10 cellular contexts compared by ENCODE assay signal in the genomic region with DNA sequence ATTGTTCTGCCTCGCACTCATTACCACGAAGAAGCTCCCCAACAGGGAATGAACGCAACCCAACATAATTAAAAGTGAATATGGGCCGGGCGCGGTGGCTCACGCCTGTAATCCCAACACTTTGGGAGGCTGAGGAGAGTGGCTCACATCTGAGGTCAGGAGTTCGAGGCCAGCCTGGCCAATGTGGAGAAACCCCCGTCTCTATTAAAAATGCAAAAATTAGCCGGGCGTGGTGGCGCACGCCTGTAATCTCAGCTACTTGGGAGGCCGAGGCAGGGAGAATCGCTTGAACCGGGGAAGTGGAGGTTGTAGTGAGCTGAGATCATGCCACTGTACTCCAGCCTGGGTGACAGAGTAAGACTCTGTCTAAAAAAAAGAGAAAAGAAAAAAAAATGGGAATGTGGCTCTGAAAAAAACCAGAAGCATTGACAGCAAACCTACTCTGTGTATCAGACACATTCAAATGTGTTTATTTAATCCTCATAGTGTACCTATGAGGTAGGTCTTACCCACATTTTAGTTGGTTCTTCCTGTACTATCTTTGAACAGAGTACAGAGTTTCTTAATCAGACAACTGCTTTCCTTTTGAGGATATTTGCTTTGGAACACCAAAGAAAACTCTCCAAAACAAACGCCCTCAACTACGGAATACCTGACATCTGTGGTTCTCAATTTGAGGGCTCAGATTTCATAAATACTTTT.
A peak's percentile ranks its signal among the peaks of the same experiment; 100 is the strongest.
DNase-seq lines count a peak whose midpoint lies in the region; ATAC-seq and TF ChIP-seq lines count a peak whose summit lies in the region.
"Had no signal": no experiment of that assay in that cellular context is flagged by ENCODE, and none has a peak within 500 bp of the region (broad histone marks: within the 10 kb centered on the region; RNA-seq: fewer than 3 reads in every experiment).

No MANE protein-coding gene starts in this region.

- H3K36me3 ChIP-seq in Loucy (ENCODE audit: insufficient read depth, low read length) (no peaks in the 10 kb centered on the region), endocrine pancreas (ENCODE audit: control insufficient read depth, insufficient read depth, low read length) (no peaks in the 10 kb centered on the region), neural progenitor cell (no peaks in the 10 kb centered on the region)

- H3K27ac ChIP-seq in neural progenitor cell = peak overlapping the region; percentile 78

- no peaks in the 10 kb centered on the region for H3K27me3 ChIP-seq in Loucy (ENCODE audit: insufficient read depth, low read length, poor library complexity, severe bottlenecking)
- H3K27me3 ChIP-seq in endocrine pancreas (ENCODE audit: control insufficient read depth, insufficient read depth, low read length) = no peaks in the 10 kb centered on the region
- H3K27me3 ChIP-seq in neural progenitor cell = no peaks in the 10 kb centered on the region

- H3K9me3 ChIP-seq in Loucy (ENCODE audit: insufficient read depth, low read depth, low read length) (no peaks in the 10 kb centered on the region), endocrine pancreas (ENCODE audit: control insufficient read depth, low read length) (no peaks in the 10 kb centered on the region), neural progenitor cell (ENCODE audit: low read depth) (no peaks in the 10 kb centered on the region)

- H3K4me2 ChIP-seq in Loucy (ENCODE audit: low read depth, low read length, poor library complexity, severe bottlenecking) (peak overlapping the region; percentile 86), neural progenitor cell (peak overlapping the region; percentile 74)

- H4K20me1 ChIP-seq in Loucy (ENCODE audit: insufficient read depth, low read length, poor library complexity, severe bottlenecking) = no peaks in the 10 kb centered on the region
- H4K20me1 ChIP-seq in neural progenitor cell (ENCODE audit: low read depth) = no peaks in the 10 kb centered on the region

- H3K36me3 Mint-ChIP-seq in neural progenitor cell = peaks cover 2% of the 10 kb centered on the region
- no peaks in the 10 kb centered on the region for H3K36me3 Mint-ChIP-seq in stimulated activated memory B cell treated with anti-CD40 and anti-IgM and Interleukin-4, amounts not matched to agents 10 μg/mL and 1 μg/mL and 100 μg/mL, for 72 hours

- no peak overlapping the region for H3K4me3 Mint-ChIP-seq in neural progenitor cell
- H3K4me3 Mint-ChIP-seq in stimulated activated memory B cell treated with anti-CD40 and anti-IgM and Interleukin-4, amounts not matched to agents 10 μg/mL and 1 μg/mL and 100 μg/mL, for 72 hours = no peak overlapping the region

- H3K27me3 Mint-ChIP-seq in neural progenitor cell (ENCODE audit: insufficient read depth, low read depth) = peaks cover 6% of the 10 kb centered on the region
- no peaks in the 10 kb centered on the region for H3K27me3 Mint-ChIP-seq in stimulated activated memory B cell treated with anti-CD40 and anti-IgM and Interleukin-4, amounts not matched to agents 10 μg/mL and 1 μg/mL and 100 μg/mL, for 72 hours

- ATAC-seq in HG02588 (IDR thresholded peaks at IDR 0.05; ENCODE audit: unreplicated experiment) = no peak
- no peak for ATAC-seq in stimulated activated memory B cell treated with anti-CD40 and anti-IgM and Interleukin-4, amounts not matched to agents 10 μg/mL and 1 μg/mL and 100 μg/mL, for 72 hours

- DNase-seq in AG09309 (ENCODE audit: low read depth) = no peak
- no peak for DNase-seq in neural progenitor cell (ENCODE audit: low spot score)
- DNase-seq in DMS 273 treated with DMSO at 0.1 percent for 48 hours (lab: John Stamatoyannopoulos, UW) = no peak
- no peak for DNase-seq in NCI-H1930 (lab: John Stamatoyannopoulos, UW)
- DNase-seq: activated effector memory CD4-positive, alpha-beta T cell treated with Interleukin-2 at 50 U/mL for 16 hours; stimulated activated CD4-positive, alpha-beta T cell treated with anti-CD3 and anti-CD28 coated beads, Interleukin-4, amount 100 ng/mL, for 24 hours had no signal

- no peaks in the 10 kb centered on the region for H3K9me3 Mint-ChIP-seq in neural progenitor cell
- no peaks in the 10 kb centered on the region for H3K9me3 Mint-ChIP-seq in stimulated activated memory B cell treated with anti-CD40 and anti-IgM and Interleukin-4, amounts not matched to agents 10 μg/mL and 1 μg/mL and 100 μg/mL, for 72 hours

- H3K79me2 ChIP-seq in Loucy (ENCODE audit: insufficient read depth, low read length) (no peaks in the 10 kb centered on the region), neural progenitor cell (ENCODE audit: low read depth) (no peaks in the 10 kb centered on the region)

- H3F3A ChIP-seq in Loucy (ENCODE audit: low read depth) (no peaks in the 10 kb centered on the region; the same call in 1 of the 2 replicates), neural progenitor cell (ENCODE audit: low read depth) (peaks cover 27% of the 10 kb centered on the region)

- H3K9ac ChIP-seq in Loucy (ENCODE audit: low read depth, low read length, poor library complexity, severe bottlenecking) (peak overlapping the region; percentile 81), endocrine pancreas (ENCODE audit: control insufficient read depth, insufficient read depth, low read length) (peak overlapping the region; percentile 78), neural progenitor cell (no peak overlapping the region)

- H2AFZ ChIP-seq in Loucy (ENCODE audit: low read length) (no peak overlapping the region), neural progenitor cell (replicated peaks) (peak overlapping the region; percentile 91)

- H3K9me2 ChIP-seq in Loucy (replicated peaks; ENCODE audit: low read depth, low read length) = no peaks in the 10 kb centered on the region

- H3K4me1 ChIP-seq in Loucy (ENCODE audit: insufficient read depth, low read length, poor library complexity, severe bottlenecking) (peaks cover 12% of the 10 kb centered on the region), endocrine pancreas (ENCODE audit: control insufficient read depth, insufficient read depth, low read length) (peaks cover 9% of the 10 kb centered on the region), neural progenitor cell (no peaks in the 10 kb centered on the region)

- no peak for TF ChIP-seq CTCF in AG09309 (IDR thresholded peaks at IDR 0.05; ENCODE audit: control insufficient read depth, insufficient read depth, low read depth, low read length, missing control alignments)
- TF ChIP-seq CTCF in Loucy (conservative IDR thresholded peaks at IDR 0.05; ENCODE audit: low read length) = no peak
- TF ChIP-seq CTCF in neural progenitor cell (IDR thresholded peaks at IDR 0.05) = no peak

- peaks cover 12% of the 10 kb centered on the region for H3K4me1 Mint-ChIP-seq in neural progenitor cell
- H3K4me1 Mint-ChIP-seq in stimulated activated memory B cell treated with anti-CD40 and anti-IgM and Interleukin-4, amounts not matched to agents 10 μg/mL and 1 μg/mL and 100 μg/mL, for 72 hours = no peaks in the 10 kb centered on the region

- H3K4me3 ChIP-seq in AG09309 (ENCODE audit: control insufficient read depth, low read depth, low read length) (0 out of 2 replicates have a peak overlapping the region, but pooled peaks have one; percentile 58), Loucy (ENCODE audit: low read length, poor library complexity, severe bottlenecking) (peak overlapping the region; percentile 83), endocrine pancreas (ENCODE audit: control insufficient read depth, insufficient read depth, low read length) (peak overlapping the region; percentile 22), neural progenitor cell (peak overlapping the region; percentile 61)

- peak overlapping the region; percentile 31 for H3K27ac Mint-ChIP-seq in neural progenitor cell
- H3K27ac Mint-ChIP-seq in stimulated activated memory B cell treated with anti-CD40 and anti-IgM and Interleukin-4, amounts not matched to agents 10 μg/mL and 1 μg/mL and 100 μg/mL, for 72 hours = no peak overlapping the region

Comparison
In these comparisons a context has a peak if more than half of its experiments do, and no peak if none do; other contexts are left out.
1. H3K4me3 ChIP-seq: peak in every context shown above with its lines; median percentile 83 in Loucy; 61 in neural progenitor cell; 58 in AG09309; 22 in endocrine pancreas.